Comparison of ENCODE assay signal across 7 cellular contexts in genomic region chr1:6603851-6604558, GRCh38. TPM values are rescaled to one million over a fixed set of nuclear protein-coding genes. Genes with fewer than 3 reads are reported as not detected.
DNase-seq lines count a peak whose midpoint lies in the region; ATAC-seq and TF ChIP-seq lines count a peak whose summit lies in the region.

No MANE protein-coding gene starts in this region.

- intact Hi-C loops in activated CD8-positive, alpha-beta T cell treated with anti-CD3 and anti-CD28 coated beads for 36 hours (cut with micrococcal nuclease), result loop anchor here (1.0 kb wide), 1 partner anchor 9 kb away; the partner anchor contains the start of gene PHF13

- DNase-seq in HFF-Myc (ENCODE audit: extremely low read depth, low read depth) (peak; percentile 55), fibroblast of pulmonary artery (ENCODE audit: low read depth) (peak; percentile 91), mesenteric fat pad (ENCODE audit: low spot score) (no peak)
- DNase-seq in activated CD8-positive, alpha-beta T cell treated with anti-CD3 and anti-CD28 coated beads for 36 hours, result no peak
- DNase-seq in naive thymus-derived CD8-positive, alpha-beta T cell, result no peak

- peak overlapping the region; percentile 100 for H3K4me3 ChIP-seq in HFF-Myc (replicated peaks; ENCODE audit: low read depth, low read length)
- peak overlapping the region; percentile 53 for H3K4me3 ChIP-seq in fibroblast of pulmonary artery (replicated peaks; ENCODE audit: low read depth, low read length)

- no peaks in the 10 kb centered on the region for H3K27me3 Mint-ChIP-seq in activated CD8-positive, alpha-beta T cell treated with anti-CD3 and anti-CD28 coated beads for 36 hours
- H3K27me3 Mint-ChIP-seq in naive thymus-derived CD8-positive, alpha-beta T cell, result no peaks in the 10 kb centered on the region

- TF ChIP-seq CTCF in HFF-Myc (IDR thresholded peaks at IDR 0.05; ENCODE audit: low read depth, low read length, missing control alignments) (no peak), fibroblast of pulmonary artery (IDR thresholded peaks at IDR 0.05; ENCODE audit: low read length, missing control alignments) (no peak)
- TF ChIP-seq CTCF in activated CD8-positive, alpha-beta T cell treated with anti-CD3 and anti-CD28 coated beads for 36 hours (IDR thresholded peaks at IDR 0.05), result peak; percentile 25

- POLR2A ChIA-PET in activated CD8-positive, alpha-beta T cell treated with anti-CD3 and anti-CD28 coated beads for 36 hours (lab: Charles Lee), result interaction anchor here (1.0 to 7.0 kb wide), 8 partner anchors 9 to 139 kb away, joined by 3 to 59 read pairs (median 4); partner anchors contain the start of genes NOL9, PHF13, THAP3 and ZBTB48
- POLR2A ChIA-PET in naive thymus-derived CD8-positive, alpha-beta T cell (lab: Charles Lee), result interaction anchor here (0.9 to 7.9 kb wide), 15 partner anchors 10 to 181 kb away, joined by 3 to 156 read pairs (median 10); partner anchors contain the start of genes CAMTA1, NOL9, PHF13 and PLEKHG5

- CTCF ChIA-PET in activated CD8-positive, alpha-beta T cell treated with anti-CD3 and anti-CD28 coated beads for 36 hours (lab: Charles Lee), result interaction anchor here (1.3 to 2.7 kb wide), 5 partner anchors 8 to 50 kb away, joined by 3 to 12 read pairs (median 4); partner anchors contain the start of genes NOL9 and TAS1R1

- no peak for ATAC-seq in activated CD8-positive, alpha-beta T cell treated with anti-CD3 and anti-CD28 coated beads for 36 hours
- ATAC-seq in naive thymus-derived CD8-positive, alpha-beta T cell, result no peak
- ATAC-seq in GM19395 (IDR thresholded peaks at IDR 0.05; ENCODE audit: unreplicated experiment) (no peak), HG03159 (IDR thresholded peaks at IDR 0.05; ENCODE audit: unreplicated experiment) (no peak)

- H3K36me3 Mint-ChIP-seq in activated CD8-positive, alpha-beta T cell treated with anti-CD3 and anti-CD28 coated beads for 36 hours (ENCODE audit: low read depth), result peaks cover 20% of the 10 kb centered on the region
- H3K36me3 Mint-ChIP-seq in naive thymus-derived CD8-positive, alpha-beta T cell, result no peaks in the 10 kb centered on the region

- peak overlapping the region; percentile 82 for H3K4me3 Mint-ChIP-seq in activated CD8-positive, alpha-beta T cell treated with anti-CD3 and anti-CD28 coated beads for 36 hours
- peak overlapping the region; percentile 88 to 96 (median 89) for H3K4me3 Mint-ChIP-seq in naive thymus-derived CD8-positive, alpha-beta T cell

- H3K9me3 Mint-ChIP-seq in activated CD8-positive, alpha-beta T cell treated with anti-CD3 and anti-CD28 coated beads for 36 hours, result no peaks in the 10 kb centered on the region
- H3K9me3 Mint-ChIP-seq in naive thymus-derived CD8-positive, alpha-beta T cell, result no peaks in the 10 kb centered on the region

- H3K27ac Mint-ChIP-seq in activated CD8-positive, alpha-beta T cell treated with anti-CD3 and anti-CD28 coated beads for 36 hours, result peak overlapping the region; percentile 98
- H3K27ac Mint-ChIP-seq in naive thymus-derived CD8-positive, alpha-beta T cell, result peak overlapping the region; percentile 94 to 99 (median 98)

- H3K4me1 Mint-ChIP-seq in activated CD8-positive, alpha-beta T cell treated with anti-CD3 and anti-CD28 coated beads for 36 hours (ENCODE audit: low read depth), result peaks cover 22% of the 10 kb centered on the region
- peaks cover 13 to 34% (median 32%) of the 10 kb centered on the region in 4 donors for H3K4me1 Mint-ChIP-seq in naive thymus-derived CD8-positive, alpha-beta T cell

RNA-seq across cellular contexts. Expression of gene KLHL21, which starts 1.3 kb away (rescaled TPM):
- total RNA-seq in activated CD8-positive, alpha-beta T cell treated with anti-CD3 and anti-CD28 coated beads for 36 hours, result 10 to 100 TPM; 17.9 to 18.1 TPM
- 10 to 100 TPM; 67.1 to 67.7 TPM for total RNA-seq in naive thymus-derived CD8-positive, alpha-beta T cell
- polyA plus RNA-seq in naive thymus-derived CD8-positive, alpha-beta T cell, result 10 to 100 TPM; 15.7 to 26.4 (median 16.3) TPM
- 23.4 TPM for total RNA-seq in mesenteric fat pad

RNA-seq across cellular contexts. Expression of gene PHF13, which starts 9.5 kb away (rescaled TPM):
- 10 to 100 TPM; 12.5 to 14.8 TPM for total RNA-seq in activated CD8-positive, alpha-beta T cell treated with anti-CD3 and anti-CD28 coated beads for 36 hours
- 1 to 10 TPM; 8.4 to 8.5 TPM for total RNA-seq in naive thymus-derived CD8-positive, alpha-beta T cell
- 1 to 10 TPM; 1.4 to 4.3 (median 3.2) TPM for polyA plus RNA-seq in naive thymus-derived CD8-positive, alpha-beta T cell
- total RNA-seq in mesenteric fat pad, result 13.3 TPM

RNA-seq across cellular contexts. Expression of gene THAP3, which starts 20.7 kb away (rescaled TPM):
- total RNA-seq in activated CD8-positive, alpha-beta T cell treated with anti-CD3 and anti-CD28 coated beads for 36 hours, result 10 to 100 TPM; 19.0 to 24.5 TPM
- total RNA-seq in naive thymus-derived CD8-positive, alpha-beta T cell, result 10 to 100 TPM; 28.7 to 30.7 TPM
- polyA plus RNA-seq in naive thymus-derived CD8-positive, alpha-beta T cell, result 10 to 100 TPM; 20.1 to 26.5 (median 25.4) TPM
- total RNA-seq in mesenteric fat pad, result 13.3 TPM

RNA-seq across cellular contexts. Expression of gene ZBTB48, which starts 24.2 kb away (rescaled TPM):
- 10 to 100 TPM; 22.4 to 32.1 TPM for total RNA-seq in activated CD8-positive, alpha-beta T cell treated with anti-CD3 and anti-CD28 coated beads for 36 hours
- total RNA-seq in naive thymus-derived CD8-positive, alpha-beta T cell, result 10 to 100 TPM; 64.5 to 73.2 TPM
- polyA plus RNA-seq in naive thymus-derived CD8-positive, alpha-beta T cell, result 10 to 100 TPM in 2 of 3 donors, 1 to 10 TPM in 1; 9.8 to 30.0 (median 28.7) TPM
- 18.9 TPM for total RNA-seq in mesenteric fat pad

RNA-seq across cellular contexts. Expression of gene TAS1R1, which starts 48.9 kb away (rescaled TPM):
- not detected for total RNA-seq in activated CD8-positive, alpha-beta T cell treated with anti-CD3 and anti-CD28 coated beads for 36 hours
- total RNA-seq in naive thymus-derived CD8-positive, alpha-beta T cell, result not detected
- polyA plus RNA-seq in naive thymus-derived CD8-positive, alpha-beta T cell, result under 1 TPM in 1 of 3 donors, not detected in 2; 0.06 TPM
- not detected for total RNA-seq in mesenteric fat pad

Comparison
In these comparisons a context has a peak if more than half of its experiments do, and no peak if none do; other contexts are left out.
1. DNase-seq: peak in HFF-Myc (single experiment) and fibroblast of pulmonary artery (single experiment); none in activated CD8-positive, alpha-beta T cell treated with anti-CD3 and anti-CD28 coated beads for 36 hours (single experiment), naive thymus-derived CD8-positive, alpha-beta T cell (0 of 10) and mesenteric fat pad (single experiment).